28 cellular contexts compared by ENCODE assay signal in genomic region chr9:122380293-122380692, GRCh38.
"Had no signal": no experiment of that assay in that cellular context is flagged by ENCODE, and none has a peak within 500 bp of the region (broad histone marks: within the 10 kb centered on the region; RNA-seq: fewer than 3 reads in every experiment).

No MANE protein-coding gene starts in this region.

- H3K36me3 Mint-ChIP-seq: stimulated activated effector memory CD8-positive, alpha-beta T cell treated with anti-CD3 and anti-CD28 coated beads, Interleukin-12 subunit alpha, Interleukin-12 subunit beta, amount 100 ng/mL, for 72 hours had no signal

- ATAC-seq: naive thymus-derived CD8-positive, alpha-beta T cell; natural killer cell treated with Interleukin-12 subunit alpha and Interleukin-12 subunit beta and Interleukin-15 and Interleukin-18, amount 100 ng/mL, for 72 hours; pancreas; right cardiac atrium; right lobe of liver; stimulated activated effector memory CD8-positive, alpha-beta T cell treated with anti-CD3 and anti-CD28 coated beads, Interleukin-12 subunit alpha, Interleukin-12 subunit beta, amount 100 ng/mL, for 72 hours; stimulated activated naive B cell treated with anti-CD40 and anti-IgM and Interleukin-4, amounts not matched to agents 10 μg/mL and 1 μg/mL and 100 μg/mL, for 72 hours had no signal

- FAIRE-seq: pancreas, small intestine, urothelium cell line had no signal

- H3K4me1 Mint-ChIP-seq: stimulated activated effector memory CD8-positive, alpha-beta T cell treated with anti-CD3 and anti-CD28 coated beads, Interleukin-12 subunit alpha, Interleukin-12 subunit beta, amount 100 ng/mL, for 72 hours had no signal

- H3K4me3 Mint-ChIP-seq: naive thymus-derived CD8-positive, alpha-beta T cell; natural killer cell treated with Interleukin-12 subunit alpha and Interleukin-12 subunit beta and Interleukin-15 and Interleukin-18, amount 100 ng/mL, for 72 hours; nephron progenitor cell; neural crest cell; stimulated activated effector memory CD8-positive, alpha-beta T cell treated with anti-CD3 and anti-CD28 coated beads, Interleukin-12 subunit alpha, Interleukin-12 subunit beta, amount 100 ng/mL, for 72 hours; stimulated activated naive B cell treated with anti-CD40 and anti-IgM and Interleukin-4, amounts not matched to agents 10 μg/mL and 1 μg/mL and 100 μg/mL, for 72 hours; stimulated activated naive CD8-positive, alpha-beta T cell treated with anti-CD3 and anti-CD28 coated beads, Interleukin-15, Interleukin-2, amounts not matched to agents 100 ng/mL and 50 ng/mL, for 24 hours had no signal

- H3K27me3 ChIP-seq: pancreas, right lobe of liver, sigmoid colon, stomach, thyroid gland, tibial nerve, upper lobe of left lung, vagina had no signal

- DNase-seq: naive thymus-derived CD8-positive, alpha-beta T cell; nephron progenitor cell; nucleus accumbens; pancreas; right cardiac atrium; right lobe of liver; small intestine; stimulated activated CD4-positive, alpha-beta T cell treated with anti-CD3 and anti-CD28 coated beads, Interleukin-15, amount 100 ng/mL, for 24 hours; stimulated activated CD4-positive, alpha-beta T cell treated with anti-CD3 and anti-CD28 coated beads, Interleukin-2, amount 100 ng/mL, for 24 hours; stimulated activated CD4-positive, alpha-beta T cell treated with anti-CD3 and anti-CD28 coated beads, Interleukin-2, amount 100 ng/mL, for 48 hours; stimulated activated CD4-positive, alpha-beta T cell treated with anti-CD3 and anti-CD28 coated beads, Interleukin-4, amount 100 ng/mL, for 24 hours; stimulated activated naive B cell treated with anti-CD40 and anti-IgM and Interleukin-4, amounts not matched to agents 10 μg/mL and 1 μg/mL and 100 μg/mL, for 72 hours; stimulated activated naive CD4-positive, alpha-beta T cell treated with Interleukin-2 at 50 U/mL for 16 hours; stomach; thyroid gland; trophoblast cell; upper lobe of left lung had no signal

- H3K4me3 ChIP-seq: pancreas, prostate gland, right lobe of liver, sigmoid colon, stomach, thoracic aorta, thyroid gland, tibial nerve, upper lobe of left lung, vagina had no signal

- H3K36me3 ChIP-seq: pancreas, prostate gland, right lobe of liver, thoracic aorta, thyroid gland, tibial nerve, upper lobe of left lung, vagina had no signal

- H3K27me3 Mint-ChIP-seq: stimulated activated naive B cell treated with anti-CD40 and anti-IgM and Interleukin-4, amounts not matched to agents 10 μg/mL and 1 μg/mL and 100 μg/mL, for 72 hours had no signal

- H3K9me3 Mint-ChIP-seq: natural killer cell treated with Interleukin-12 subunit alpha and Interleukin-12 subunit beta and Interleukin-15 and Interleukin-18, amount 100 ng/mL, for 72 hours; neural crest cell; stimulated activated effector memory CD8-positive, alpha-beta T cell treated with anti-CD3 and anti-CD28 coated beads, Interleukin-12 subunit alpha, Interleukin-12 subunit beta, amount 100 ng/mL, for 72 hours; stimulated activated naive CD8-positive, alpha-beta T cell treated with anti-CD3 and anti-CD28 coated beads, Interleukin-15, Interleukin-2, amounts not matched to agents 100 ng/mL and 50 ng/mL, for 24 hours had no signal

- H3K27ac Mint-ChIP-seq: naive thymus-derived CD8-positive, alpha-beta T cell; natural killer cell treated with Interleukin-12 subunit alpha and Interleukin-12 subunit beta and Interleukin-15 and Interleukin-18, amount 100 ng/mL, for 72 hours; nephron progenitor cell; stimulated activated effector memory CD8-positive, alpha-beta T cell treated with anti-CD3 and anti-CD28 coated beads, Interleukin-12 subunit alpha, Interleukin-12 subunit beta, amount 100 ng/mL, for 72 hours; stimulated activated naive B cell treated with anti-CD40 and anti-IgM and Interleukin-4, amounts not matched to agents 10 μg/mL and 1 μg/mL and 100 μg/mL, for 72 hours; stimulated activated naive CD8-positive, alpha-beta T cell treated with anti-CD3 and anti-CD28 coated beads, Interleukin-15, Interleukin-2, amounts not matched to agents 100 ng/mL and 50 ng/mL, for 24 hours had no signal

- H3K9me3 ChIP-seq: pancreas, prostate gland, right lobe of liver, sigmoid colon, thoracic aorta, thyroid gland, vagina had no signal

- H3K27ac ChIP-seq: neutrophil, pancreas, prostate gland, right lobe of liver, stomach, thoracic aorta, thyroid gland, tibial nerve, upper lobe of left lung, vagina had no signal
